2 cellular contexts compared by ENCODE assay signal in the genomic region with DNA sequence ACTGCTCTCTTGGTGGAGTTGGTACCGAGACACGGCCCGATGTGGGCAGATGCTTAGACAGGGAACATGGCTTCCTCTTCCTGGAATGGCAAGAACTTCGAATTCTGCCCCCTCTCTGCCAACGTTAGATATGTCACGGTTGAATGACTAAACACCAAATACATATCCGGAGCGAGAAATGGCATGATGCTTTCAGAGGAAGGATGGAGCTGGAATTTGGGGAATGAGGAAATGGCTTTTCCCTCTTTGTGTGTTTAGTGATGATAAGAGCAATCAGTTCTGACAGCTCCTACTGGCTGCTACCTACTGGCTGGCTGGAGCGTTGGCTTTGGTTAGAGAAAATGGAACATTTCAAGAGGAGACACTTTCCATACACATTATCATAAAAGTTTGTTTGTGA.
TF ChIP-seq lines count a peak whose summit lies in the region.

No MANE protein-coding gene starts in this region.

TF ChIP-seq in A549, 52 proteins besides CTCF, POLR2A, EP300 and RAD21 (continued from another document):
- no peak for TF ChIP-seq RARB (CRISPR knock-in tag; IDR thresholded peaks at IDR 0.05)
- 0 out of 2 replicates have a peak, but pooled peaks have one; percentile 25 for TF ChIP-seq FOXS1 (CRISPR knock-in tag; IDR thresholded peaks at IDR 0.05)
- TF ChIP-seq TP53 (CRISPR knock-in tag; IDR thresholded peaks at IDR 0.05) = no peak
- peak; percentile 66; the same call in 1 of the 2 replicates for TF ChIP-seq GATA3 (IDR thresholded peaks at IDR 0.05; ENCODE audit: borderline replicate concordance)
- no peak for TF ChIP-seq CBX2 (IDR thresholded peaks at IDR 0.05; ENCODE audit: borderline replicate concordance, low read depth)
- TF ChIP-seq CHD2 (IDR thresholded peaks at IDR 0.05; ENCODE audit: low read length, partially characterized antibody) = no peak
- no peak for TF ChIP-seq FOSL2 (IDR thresholded peaks at IDR 0.05)
- TF ChIP-seq FOSL2 (CRISPR knock-in tag; IDR thresholded peaks at IDR 0.05) = peak; percentile 54
- TF ChIP-seq, protein P1, sequence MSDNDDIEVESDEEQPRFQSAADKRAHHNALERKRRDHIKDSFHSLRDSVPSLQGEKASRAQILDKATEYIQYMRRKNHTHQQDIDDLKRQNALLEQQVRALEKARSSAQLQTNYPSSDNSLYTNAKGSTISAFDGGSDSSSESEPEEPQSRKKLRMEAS (IDR thresholded peaks at IDR 0.05) = 0 out of 2 replicates have a peak, but pooled peaks have one; percentile 50
- peak; percentile 31; the same call in 1 of the 2 replicates for TF ChIP-seq ZNF302 (CRISPR knock-in tag; IDR thresholded peaks at IDR 0.05)

TF ChIP-seq in SK-N-SH, 30 proteins besides CTCF, POLR2A, EP300 and RAD21:
- TF ChIP-seq, protein P2, sequence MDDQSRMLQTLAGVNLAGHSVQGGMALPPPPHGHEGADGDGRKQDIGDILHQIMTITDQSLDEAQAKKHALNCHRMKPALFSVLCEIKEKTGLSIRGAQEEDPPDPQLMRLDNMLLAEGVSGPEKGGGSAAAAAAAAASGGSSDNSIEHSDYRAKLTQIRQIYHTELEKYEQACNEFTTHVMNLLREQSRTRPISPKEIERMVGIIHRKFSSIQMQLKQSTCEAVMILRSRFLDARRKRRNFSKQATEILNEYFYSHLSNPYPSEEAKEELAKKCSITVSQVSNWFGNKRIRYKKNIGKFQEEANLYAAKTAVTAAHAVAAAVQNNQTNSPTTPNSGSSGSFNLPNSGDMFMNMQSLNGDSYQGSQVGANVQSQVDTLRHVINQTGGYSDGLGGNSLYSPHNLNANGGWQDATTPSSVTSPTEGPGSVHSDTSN (IDR thresholded peaks at IDR 0.05) = peak; percentile 13; the same call in 1 of the 2 replicates
- TF ChIP-seq TEAD4 (IDR thresholded peaks at IDR 0.05; ENCODE audit: borderline replicate concordance, insufficient read depth) = no peak
